ENCODE assay signal across 14 cellular contexts in genomic region chr10:86770412-86770960, GRCh38. TPM values are rescaled to one million over a fixed set of nuclear protein-coding genes. Genes with fewer than 3 reads are reported as not detected.
DNase-seq lines count a peak whose midpoint lies in the region; ATAC-seq and TF ChIP-seq lines count a peak whose summit lies in the region.
"Had no signal": no experiment of that assay in that cellular context is flagged by ENCODE, and none has a peak within 500 bp of the region (broad histone marks: within the 10 kb centered on the region; RNA-seq: fewer than 3 reads in every experiment).

No MANE protein-coding gene starts in this region.

- POLR2A ChIA-PET in Panc1 (lab: Charles Lee), result interaction anchor here (0.5 to 0.6 kb wide), 3 partner anchors 33 to 62 kb away, joined by 3 to 9 read pairs (median 3); no protein-coding TSS in a partner anchor

- intact Hi-C loops in Right ventricle myocardium inferior (cut with DNase I), result no loop called here
- intact Hi-C loops in Panc1 (cut with micrococcal nuclease; ENCODE audit: unreplicated experiment), result no loop called here
- intact Hi-C loops in heart right ventricle (cut with DNase I), result no loop called here

- ATAC-seq in Right ventricle myocardium inferior (peak; percentile 71), Panc1 (peak; percentile 52; the same call in 1 of the 2 replicates), heart right ventricle (peak in 7 of 8 donors; percentile 57 to 73 (median 69))
- ATAC-seq in stimulated activated effector memory CD8-positive, alpha-beta T cell treated with anti-CD3 and anti-CD28 coated beads, Interleukin-12 subunit alpha, Interleukin-12 subunit beta, amount 100 ng/mL, for 72 hours, result peak; percentile 69

- in situ Hi-C loops in Panc1 (cut with HindIII; ENCODE audit: low pct_unique_long_range_greater_than_20kb, low sequenced_read_pairs), result no loop called here

- no TSS peak for BruUV-seq in Panc1 (replicated peaks; lab: Mats Ljungman, UMichigan)

- H3K4me1 Mint-ChIP-seq in stimulated activated effector memory CD8-positive, alpha-beta T cell treated with anti-CD3 and anti-CD28 coated beads, Interleukin-12 subunit alpha, Interleukin-12 subunit beta, amount 100 ng/mL, for 72 hours, result peaks cover 21% of the 10 kb centered on the region

- H3K4me3 ChIP-seq in right atrium auricular region, result no peak overlapping the region
- no peak overlapping the region for H3K4me3 ChIP-seq in Panc1 (ENCODE audit: low read depth in 2 of 2, low read length in 2 of 2)
- H3K4me3 ChIP-seq in heart right ventricle, result no peak overlapping the region
- H3K4me3 ChIP-seq: pancreas, tibial nerve had no signal

- no peak overlapping the region for H3K4me3 Mint-ChIP-seq in stimulated activated effector memory CD8-positive, alpha-beta T cell treated with anti-CD3 and anti-CD28 coated beads, Interleukin-12 subunit alpha, Interleukin-12 subunit beta, amount 100 ng/mL, for 72 hours

- H3K36me3 Mint-ChIP-seq in stimulated activated effector memory CD8-positive, alpha-beta T cell treated with anti-CD3 and anti-CD28 coated beads, Interleukin-12 subunit alpha, Interleukin-12 subunit beta, amount 100 ng/mL, for 72 hours, result no peaks in the 10 kb centered on the region

- no peaks in the 10 kb centered on the region for H3K36me3 ChIP-seq in right atrium auricular region
- H3K36me3 ChIP-seq in Panc1 (ENCODE audit: control insufficient read depth, insufficient read depth, low read length), result no peaks in the 10 kb centered on the region
- no peaks in the 10 kb centered on the region for H3K36me3 ChIP-seq in heart right ventricle
- H3K36me3 ChIP-seq: pancreas, tibial nerve had no signal

- TF ChIP-seq CTCF in right atrium auricular region (IDR thresholded peaks at IDR 0.05), result no peak
- no peak for TF ChIP-seq CTCF in Panc1 (IDR thresholded peaks at IDR 0.05)
- no peak for TF ChIP-seq CTCF in heart right ventricle (IDR thresholded peaks at IDR 0.05)

- DNase-seq in Right ventricle myocardium inferior (ENCODE audit: missing footprints) (no peak), right atrium auricular region (ENCODE audit: low spot score) (no peak), Panc1 (ENCODE audit: low read depth, low spot score) (no peak), heart right ventricle (no peak), Kasumi-1 (lab: John Stamatoyannopoulos, UW) (no peak), AG08395 (ENCODE audit: low spot score) (no peak)
- DNase-seq in stimulated activated effector memory CD8-positive, alpha-beta T cell treated with anti-CD3 and anti-CD28 coated beads, Interleukin-12 subunit alpha, Interleukin-12 subunit beta, amount 100 ng/mL, for 72 hours (ENCODE audit: low spot score in 2 of 2), result no peak
- DNase-seq in stimulated activated naive CD4-positive, alpha-beta T cell treated with Interleukin-2 at 50 U/mL for 16 hours (lab: John Stamatoyannopoulos, UW), result no peak
- DNase-seq: cortex of kidney; DMS153; NCI-H2107; pancreas; stimulated activated CD4-positive, alpha-beta T cell treated with anti-CD3 and anti-CD28 coated beads, Interleukin-15, amount 100 ng/mL, for 24 hours had no signal

- H3K4me1 ChIP-seq in right atrium auricular region, result peaks cover 0 to 40% of the 10 kb centered on the region in 2 donors
- peaks cover 19% of the 10 kb centered on the region for H3K4me1 ChIP-seq in Panc1 (ENCODE audit: control insufficient read depth, insufficient read depth, low read length)
- H3K4me1 ChIP-seq in heart right ventricle, result peaks cover 0 to 77% (median 34%) of the 10 kb centered on the region in 9 donors

- 49 to 53% methylated on average over 2 of the region's 2 CpGs for WGBS in heart right ventricle, 2 donors

- H3K9me3 ChIP-seq in right atrium auricular region (no peaks in the 10 kb centered on the region), Panc1 (ENCODE audit: control insufficient read depth, insufficient read depth, low read depth, low read length) (no peaks in the 10 kb centered on the region), heart right ventricle (no peaks in the 10 kb centered on the region)
- H3K9me3 ChIP-seq: pancreas, tibial nerve had no signal

- H3K27ac ChIP-seq in right atrium auricular region (no peak overlapping the region), Panc1 (ENCODE audit: low read length) (no peak overlapping the region), heart right ventricle (no peak overlapping the region)
- H3K27ac ChIP-seq: pancreas, tibial nerve had no signal

- CTCF ChIA-PET in Panc1 (lab: Charles Lee), result no interaction called here

- H3K27me3 ChIP-seq in right atrium auricular region (no peaks in the 10 kb centered on the region), Panc1 (ENCODE audit: control insufficient read depth, insufficient read depth, low read length) (no peaks in the 10 kb centered on the region), heart right ventricle (peaks cover 0 to 27% (median 8%) of the 10 kb centered on the region in 7 donors)
- H3K27me3 ChIP-seq: pancreas, tibial nerve had no signal

- H3K27ac Mint-ChIP-seq in stimulated activated effector memory CD8-positive, alpha-beta T cell treated with anti-CD3 and anti-CD28 coated beads, Interleukin-12 subunit alpha, Interleukin-12 subunit beta, amount 100 ng/mL, for 72 hours, result no peak overlapping the region

- H3K9me3 Mint-ChIP-seq in stimulated activated effector memory CD8-positive, alpha-beta T cell treated with anti-CD3 and anti-CD28 coated beads, Interleukin-12 subunit alpha, Interleukin-12 subunit beta, amount 100 ng/mL, for 72 hours, result no peaks in the 10 kb centered on the region

RNA-seq across cellular contexts. Expression of gene BMPR1A, which starts 14.1 kb away (rescaled TPM):
- total RNA-seq in Right ventricle myocardium inferior (53.2 TPM), right atrium auricular region (10 to 100 TPM; 28.6 to 41.2 TPM), Panc1 (2021; ENCODE audit: unreplicated experiment) (94.3 TPM), heart right ventricle (10 to 100 TPM; 34.4 to 69.0 (median 47.7) TPM)
- polyA plus RNA-seq in Panc1 (2012; ENCODE audit: insufficient read length), result 22.0 TPM
- polyA plus RNA-seq in heart right ventricle, result 10 to 100 TPM in 1 of 2 donors, 1 to 10 TPM in 1; 6.7 to 10.3 TPM
